Comparison of ENCODE assay signal across 1 cellular context in the genomic region with DNA sequence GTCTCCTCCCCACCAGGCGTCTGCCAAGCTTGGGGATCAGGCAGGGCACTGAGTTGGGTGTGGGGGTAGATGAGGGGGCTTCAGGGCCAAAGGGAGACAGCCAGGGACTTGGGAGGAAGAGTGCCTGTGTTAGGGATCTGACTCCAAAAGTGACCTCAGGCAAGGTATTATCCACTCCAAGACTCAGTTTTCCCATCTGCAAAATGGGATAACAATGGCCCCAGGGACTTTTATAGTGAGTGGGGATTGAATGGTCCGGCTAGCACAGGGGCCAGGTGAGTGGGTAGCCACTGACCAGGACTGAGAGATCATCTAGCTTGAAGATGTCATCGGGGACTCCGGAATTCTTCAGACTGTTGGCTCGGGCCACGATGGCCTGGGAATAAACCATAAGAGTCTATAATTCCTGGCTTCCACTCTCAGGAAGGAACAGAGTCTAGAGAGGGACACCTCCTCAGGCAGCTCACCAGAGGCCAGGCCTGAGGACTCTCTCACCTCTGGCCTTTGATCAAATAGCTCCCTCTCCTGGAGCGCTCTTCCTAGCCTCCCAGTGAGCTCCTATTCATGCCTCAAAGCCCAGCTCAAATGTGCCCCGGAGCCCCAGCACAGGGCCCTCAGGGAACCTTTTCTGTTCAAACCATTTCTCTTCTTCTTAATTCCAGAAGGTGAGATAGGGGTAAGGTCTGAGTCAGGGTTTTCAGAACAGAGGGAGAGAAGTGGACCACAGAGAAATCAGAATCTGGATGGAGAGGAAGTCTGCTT.
TF ChIP-seq lines count a peak whose summit lies in the region.

No MANE protein-coding gene starts in this region.

TF ChIP-seq in HepG2, 621 proteins besides CTCF, POLR2A, EP300 and RAD21:
- TF ChIP-seq ZNF251 (CRISPR knock-in tag; IDR thresholded peaks at IDR 0.05) (no peak), STAG1 (CRISPR knock-in tag; IDR thresholded peaks at IDR 0.05) (peak; percentile 25; the same call in 1 of the 2 replicates), ZNF775 (CRISPR knock-in tag; IDR thresholded peaks at IDR 0.05; ENCODE audit: borderline replicate concordance) (no peak), ZNF615 (CRISPR knock-in tag; IDR thresholded peaks at IDR 0.05; ENCODE audit: borderline replicate concordance) (no peak), RARG (CRISPR knock-in tag; IDR thresholded peaks at IDR 0.05; ENCODE audit: low read depth) (no peak), SMC3 (IDR thresholded peaks at IDR 0.05; ENCODE audit: low read length) (peak; percentile 4; the same call in 1 of the 2 replicates), NFYC (CRISPR knock-in tag; IDR thresholded peaks at IDR 0.05) (no peak), ZBTB1 (CRISPR knock-in tag; IDR thresholded peaks at IDR 0.05; ENCODE audit: borderline replicate concordance) (no peak), ZNF629 (CRISPR knock-in tag; conservative IDR thresholded peaks at IDR 0.05) (peak; percentile 80), CEBPG (CRISPR knock-in tag; IDR thresholded peaks at IDR 0.05) (no peak), NFE2 (CRISPR knock-in tag; IDR thresholded peaks at IDR 0.05) (no peak)
